Comparison of ENCODE assay signal across 19 cellular contexts in genomic region chr7:35249537-35249907, GRCh38. TPM values are rescaled to one million over a fixed set of nuclear protein-coding genes. Genes with fewer than 3 reads are reported as not detected.
DNase-seq lines count a peak whose midpoint lies in the region; ATAC-seq and TF ChIP-seq lines count a peak whose summit lies in the region.
"Had no signal": no experiment of that assay in that cellular context is flagged by ENCODE, and none has a peak within 500 bp of the region (broad histone marks: within the 10 kb centered on the region; RNA-seq: fewer than 3 reads in every experiment).

No MANE protein-coding gene starts in this region.

- peaks cover 90% of the 10 kb centered on the region for H3K27me3 ChIP-seq in iPS-15b (ENCODE audit: control insufficient read depth, insufficient read depth, low read length)

- peak; percentile 51 for DNase-seq in A172 (ENCODE audit: low spot score)
- peak; percentile 70 for DNase-seq in HT1080 (ENCODE audit: low read depth)
- peak; percentile 51 for DNase-seq in ecto neural progenitor cell (ENCODE audit: low spot score)
- DNase-seq in activated CD8-positive, alpha-beta memory T cell treated with anti-CD3 and anti-CD28 coated beads, Interleukin-2, amount 10 ng/mL, durations not matched to agents 7 days and 5 days, result no peak
- no peak for DNase-seq in HFFc6
- DNase-seq in midbrain (lab: John Stamatoyannopoulos, UW), result no peak
- DNase-seq: activated CD4-positive, alpha-beta T cell treated with anti-CD3 and anti-CD28 coated beads, Interleukin-2, amount 10 ng/mL, durations not matched to agents 24 days and 14 days; activated T-cell treated with anti-CD3 and anti-CD28 coated beads, Interleukin-2, amount 50 U/mL, for 48 hours; gastrocnemius medialis; MV-4-11; SK-N-SH; small intestine; stimulated activated naive CD4-positive, alpha-beta T cell; uterus had no signal

- H3K4me3 ChIP-seq in iPS-15b (ENCODE audit: low read depth, low read length), result peak overlapping the region; percentile 48
- H3K4me3 ChIP-seq: gastrocnemius medialis, pancreas, uterus had no signal

- no peaks in the 10 kb centered on the region for H3K36me3 Mint-ChIP-seq in stimulated activated memory B cell treated with anti-CD40 and anti-IgM and Interleukin-4, amounts not matched to agents 10 μg/mL and 1 μg/mL and 100 μg/mL, for 72 hours
- H3K36me3 Mint-ChIP-seq in activated CD8-positive, alpha-beta memory T cell treated with anti-CD3 and anti-CD28 coated beads, Interleukin-2, amount 10 ng/mL, durations not matched to agents 7 days and 5 days, result no peaks in the 10 kb centered on the region
- no peaks in the 10 kb centered on the region for H3K36me3 Mint-ChIP-seq in HFFc6 (ENCODE audit: low read depth)

- H3K27ac Mint-ChIP-seq in stimulated activated memory B cell treated with anti-CD40 and anti-IgM and Interleukin-4, amounts not matched to agents 10 μg/mL and 1 μg/mL and 100 μg/mL, for 72 hours, result no peak overlapping the region
- no peak overlapping the region for H3K27ac Mint-ChIP-seq in activated CD8-positive, alpha-beta memory T cell treated with anti-CD3 and anti-CD28 coated beads, Interleukin-2, amount 10 ng/mL, durations not matched to agents 7 days and 5 days
- H3K27ac Mint-ChIP-seq in HFFc6, result no peak overlapping the region
- H3K27ac Mint-ChIP-seq: activated CD4-positive, alpha-beta T cell treated with anti-CD3 and anti-CD28 coated beads, Interleukin-2, amount 10 ng/mL, durations not matched to agents 24 days and 14 days had no signal

- CTCF ChIA-PET in activated CD8-positive, alpha-beta memory T cell treated with anti-CD3 and anti-CD28 coated beads, Interleukin-2, amount 10 ng/mL, durations not matched to agents 7 days and 5 days (lab: Charles Lee), result interaction anchor here (0.7 to 1.0 kb wide), 2 partner anchors 211 to 254 kb away, joined by 3 read pairs; no protein-coding TSS in a partner anchor

- H3K4me1 Mint-ChIP-seq in stimulated activated memory B cell treated with anti-CD40 and anti-IgM and Interleukin-4, amounts not matched to agents 10 μg/mL and 1 μg/mL and 100 μg/mL, for 72 hours, result peaks cover 5% of the 10 kb centered on the region
- peaks cover 4% of the 10 kb centered on the region for H3K4me1 Mint-ChIP-seq in activated CD8-positive, alpha-beta memory T cell treated with anti-CD3 and anti-CD28 coated beads, Interleukin-2, amount 10 ng/mL, durations not matched to agents 7 days and 5 days
- no peaks in the 10 kb centered on the region for H3K4me1 Mint-ChIP-seq in HFFc6 (ENCODE audit: low read depth)
- H3K4me1 Mint-ChIP-seq: central memory CD8-positive, alpha-beta T cell had no signal

- peaks cover 6% of the 10 kb centered on the region for H3K4me1 ChIP-seq in iPS-15b (ENCODE audit: control insufficient read depth, insufficient read depth, low read length)
- H3K4me1 ChIP-seq: gastrocnemius medialis had no signal

- H3K9ac ChIP-seq in iPS-15b (ENCODE audit: low read depth, low read length), result no peak overlapping the region
- H3K9ac ChIP-seq: SK-N-SH had no signal

- H3K9me3 ChIP-seq in iPS-15b (ENCODE audit: control insufficient read depth, insufficient read depth, low read length), result no peaks in the 10 kb centered on the region
- H3K9me3 ChIP-seq: gastrocnemius medialis, pancreas, SK-N-SH, uterus had no signal

- H3K9me3 Mint-ChIP-seq in stimulated activated memory B cell treated with anti-CD40 and anti-IgM and Interleukin-4, amounts not matched to agents 10 μg/mL and 1 μg/mL and 100 μg/mL, for 72 hours, result no peaks in the 10 kb centered on the region
- H3K9me3 Mint-ChIP-seq in activated CD8-positive, alpha-beta memory T cell treated with anti-CD3 and anti-CD28 coated beads, Interleukin-2, amount 10 ng/mL, durations not matched to agents 7 days and 5 days (ENCODE audit: low read depth), result no peaks in the 10 kb centered on the region
- peaks cover 8% of the 10 kb centered on the region; the same call in 1 of the 2 replicates for H3K9me3 Mint-ChIP-seq in HFFc6
- H3K9me3 Mint-ChIP-seq: central memory CD8-positive, alpha-beta T cell had no signal

- no peak for TF ChIP-seq CTCF in HFFc6 (IDR thresholded peaks at IDR 0.05)

- no peak overlapping the region for H3K4me3 Mint-ChIP-seq in stimulated activated memory B cell treated with anti-CD40 and anti-IgM and Interleukin-4, amounts not matched to agents 10 μg/mL and 1 μg/mL and 100 μg/mL, for 72 hours
- no peak overlapping the region for H3K4me3 Mint-ChIP-seq in activated CD8-positive, alpha-beta memory T cell treated with anti-CD3 and anti-CD28 coated beads, Interleukin-2, amount 10 ng/mL, durations not matched to agents 7 days and 5 days
- no peak overlapping the region for H3K4me3 Mint-ChIP-seq in HFFc6
- H3K4me3 Mint-ChIP-seq: activated CD4-positive, alpha-beta T cell treated with anti-CD3 and anti-CD28 coated beads, Interleukin-2, amount 10 ng/mL, durations not matched to agents 24 days and 14 days; central memory CD8-positive, alpha-beta T cell had no signal

- no peak for ATAC-seq in stimulated activated memory B cell treated with anti-CD40 and anti-IgM and Interleukin-4, amounts not matched to agents 10 μg/mL and 1 μg/mL and 100 μg/mL, for 72 hours
- no peak for ATAC-seq in activated CD8-positive, alpha-beta memory T cell treated with anti-CD3 and anti-CD28 coated beads, Interleukin-2, amount 10 ng/mL, durations not matched to agents 7 days and 5 days
- ATAC-seq: gastrocnemius medialis, HCT116, pancreas had no signal

- peaks cover 60% of the 10 kb centered on the region for H3K27me3 Mint-ChIP-seq in stimulated activated memory B cell treated with anti-CD40 and anti-IgM and Interleukin-4, amounts not matched to agents 10 μg/mL and 1 μg/mL and 100 μg/mL, for 72 hours
- peaks cover 72% of the 10 kb centered on the region for H3K27me3 Mint-ChIP-seq in activated CD8-positive, alpha-beta memory T cell treated with anti-CD3 and anti-CD28 coated beads, Interleukin-2, amount 10 ng/mL, durations not matched to agents 7 days and 5 days
- H3K27me3 Mint-ChIP-seq in HFFc6 (ENCODE audit: insufficient read depth), result peaks cover 32% of the 10 kb centered on the region

- no peaks in the 10 kb centered on the region for H3K36me3 ChIP-seq in iPS-15b (ENCODE audit: control insufficient read depth, insufficient read depth, low read length)
- H3K36me3 ChIP-seq: gastrocnemius medialis, pancreas, uterus had no signal

RNA-seq across cellular contexts. Expression of gene TBX20, which starts 4.4 kb away (rescaled TPM):
- total RNA-seq in A172 (2014; rRNA removed; shearing (Covaris generic)), result 0.96 and 1.2 TPM in 2 replicates
- 0.57 and 0.74 TPM in 2 replicates for total RNA-seq in HT1080 (2014; rRNA removed; shearing (Covaris generic))
- polyA plus RNA-seq in HT1080 (2015; cell fraction: cytosol; rRNA removed), result not detected in 2 replicates
- 0.72 TPM in 1 of 2 replicates, not detected in the other for polyA plus RNA-seq in HT1080 (2015; cell fraction: nucleus; rRNA removed)
- under 1 TPM in 1 of 2 experiments, not detected in 1; 0.14 TPM for total RNA-seq in activated CD8-positive, alpha-beta memory T cell treated with anti-CD3 and anti-CD28 coated beads, Interleukin-2, amount 10 ng/mL, durations not matched to agents 7 days and 5 days
- not detected for total RNA-seq in HFFc6 (2021; fragmentation: NEBNext Ultra II Directional; extraction: Animal tissue kit (Norgen Biotek cat#: 25700))
- total RNA-seq: gastrocnemius medialis, pancreas had no signal
- polyA plus RNA-seq: pancreas, small intestine had no signal

Comparison
In these comparisons a context has a peak if more than half of its experiments do, and no peak if none do; other contexts are left out.
1. DNase-seq: peak in A172 (single experiment), HT1080 (single experiment) and ecto neural progenitor cell (single experiment); none in activated CD8-positive, alpha-beta memory T cell treated with anti-CD3 and anti-CD28 coated beads, Interleukin-2, amount 10 ng/mL, durations not matched to agents 7 days and 5 days (single experiment), HFFc6 (single experiment) and midbrain (single experiment).